19 cellular contexts compared by ENCODE assay signal in the genomic region with DNA sequence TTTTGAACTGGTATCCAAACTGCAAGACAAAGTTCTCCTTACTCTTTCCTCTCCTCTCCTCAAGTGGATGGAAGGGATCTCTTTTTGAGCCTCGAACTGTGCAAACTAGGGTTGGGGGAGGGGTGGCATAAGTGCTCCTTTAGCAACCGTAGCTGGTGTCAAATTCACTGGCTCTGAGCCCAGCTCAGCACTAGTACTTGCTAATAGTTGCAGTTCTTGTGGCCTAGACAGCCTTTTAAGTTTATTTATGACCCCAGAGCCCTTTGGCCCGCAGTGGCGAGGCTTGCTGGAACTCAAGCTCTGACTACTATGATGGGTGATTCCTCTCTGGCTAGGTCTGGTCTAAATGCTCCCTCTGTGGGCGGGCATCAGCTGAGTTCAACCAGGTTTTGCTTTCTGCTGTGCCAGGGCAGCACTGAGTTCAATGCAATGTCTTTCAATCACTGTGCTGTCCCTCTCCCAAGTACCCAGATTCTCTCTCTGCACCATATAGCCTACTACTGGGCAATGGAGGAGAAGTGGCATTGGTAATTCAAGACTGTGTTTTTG.
DNase-seq lines count a peak whose midpoint lies in the region; ATAC-seq and TF ChIP-seq lines count a peak whose summit lies in the region.
"Had no signal": no experiment of that assay in that cellular context is flagged by ENCODE, and none has a peak within 500 bp of the region (broad histone marks: within the 10 kb centered on the region; RNA-seq: fewer than 3 reads in every experiment).

No MANE protein-coding gene starts in this region.

- CTCF ChIA-PET in WTC11 (lab: Charles Lee) = no interaction called here
- CTCF ChIA-PET in activated CD4-positive, alpha-beta memory T cell treated with anti-CD3 and anti-CD28 coated beads for 36 hours (lab: Charles Lee) = no interaction called here

- no peaks in the 10 kb centered on the region for H3K36me3 ChIP-seq in left lung
- no peaks in the 10 kb centered on the region for H3K36me3 ChIP-seq in WERI-Rb-1
- H3K36me3 ChIP-seq: BLaER1, HAP-1 had no signal

- no peaks in the 10 kb centered on the region for H3K27me3 ChIP-seq in left lung
- H3K27me3 ChIP-seq in WERI-Rb-1 (ENCODE audit: insufficient read depth, low read depth, severe bottlenecking) = peaks cover 61% of the 10 kb centered on the region
- H3K27me3 ChIP-seq: BLaER1, body of pancreas had no signal

- H3K4me1 Mint-ChIP-seq in WTC11 = peaks cover 21% of the 10 kb centered on the region
- no peaks in the 10 kb centered on the region for H3K4me1 Mint-ChIP-seq in activated CD4-positive, alpha-beta memory T cell treated with anti-CD3 and anti-CD28 coated beads for 36 hours (ENCODE audit: low read depth)
- H3K4me1 Mint-ChIP-seq: stimulated activated naive B cell treated with anti-CD40 and anti-IgM and Interleukin-4, amounts not matched to agents 10 μg/mL and 1 μg/mL and 100 μg/mL, for 72 hours had no signal

- H3K27me3 Mint-ChIP-seq in WTC11 (ENCODE audit: low read depth) = no peaks in the 10 kb centered on the region
- no peaks in the 10 kb centered on the region for H3K27me3 Mint-ChIP-seq in activated CD4-positive, alpha-beta memory T cell treated with anti-CD3 and anti-CD28 coated beads for 36 hours
- H3K27me3 Mint-ChIP-seq: stimulated activated naive B cell treated with anti-CD40 and anti-IgM and Interleukin-4, amounts not matched to agents 10 μg/mL and 1 μg/mL and 100 μg/mL, for 72 hours had no signal

- peak; percentile 49 for DNase-seq in DMS153 (lab: John Stamatoyannopoulos, UW)
- peak; percentile 36 for DNase-seq in LHCN-M2 (ENCODE audit: low read depth)
- no peak for DNase-seq in WTC11 (ENCODE audit: low spot score)
- DNase-seq in left lung = peak in 1 of 2 donors; percentile 41
- no peak for DNase-seq in NCI-H2227 treated with DMSO at 0.1 percent for 48 hours (lab: John Stamatoyannopoulos, UW)
- no peak for DNase-seq in WERI-Rb-1
- DNase-seq in activated CD4-positive, alpha-beta memory T cell treated with anti-CD3 and anti-CD28 coated beads for 36 hours = no peak
- DNase-seq: activated CD8-positive, alpha-beta T cell treated with anti-CD3 and anti-CD28 coated beads, Interleukin-2, amount 10 ng/mL, durations not matched to agents 7 days and 5 days; activated effector memory CD4-positive, alpha-beta T cell treated with Interleukin-2 at 50 U/mL for 16 hours; body of pancreas; effector CD8-positive, alpha-beta T cell; glutamatergic neuron; stimulated activated CD4-positive, alpha-beta T cell treated with anti-CD3 and anti-CD28 coated beads, Interleukin-4, amount 100 ng/mL, for 4 hours; stimulated activated naive B cell treated with anti-CD40 and anti-IgM and Interleukin-4, amounts not matched to agents 10 μg/mL and 1 μg/mL and 100 μg/mL, for 72 hours had no signal

- H3K36me3 Mint-ChIP-seq in WTC11 = no peaks in the 10 kb centered on the region
- H3K36me3 Mint-ChIP-seq in activated CD4-positive, alpha-beta memory T cell treated with anti-CD3 and anti-CD28 coated beads for 36 hours = no peaks in the 10 kb centered on the region
- H3K36me3 Mint-ChIP-seq: stimulated activated naive B cell treated with anti-CD40 and anti-IgM and Interleukin-4, amounts not matched to agents 10 μg/mL and 1 μg/mL and 100 μg/mL, for 72 hours had no signal

- no peaks in the 10 kb centered on the region for H3K4me1 ChIP-seq in left lung
- H3K4me1 ChIP-seq: BLaER1, body of pancreas, HAP-1 had no signal

- H3K9me3 Mint-ChIP-seq in WTC11 = peaks cover 15% of the 10 kb centered on the region
- peaks cover 32% of the 10 kb centered on the region for H3K9me3 Mint-ChIP-seq in activated CD4-positive, alpha-beta memory T cell treated with anti-CD3 and anti-CD28 coated beads for 36 hours

- H3K9me3 ChIP-seq in left lung (peaks cover 0 to 7% of the 10 kb centered on the region in 2 donors), WERI-Rb-1 (ENCODE audit: severe bottlenecking) (no peaks in the 10 kb centered on the region)
- H3K9me3 ChIP-seq: BLaER1, body of pancreas, HAP-1 had no signal

- H3K27ac Mint-ChIP-seq in WTC11 = no peak overlapping the region
- H3K27ac Mint-ChIP-seq in activated CD4-positive, alpha-beta memory T cell treated with anti-CD3 and anti-CD28 coated beads for 36 hours = no peak overlapping the region
- H3K27ac Mint-ChIP-seq: activated CD8-positive, alpha-beta T cell treated with anti-CD3 and anti-CD28 coated beads, Interleukin-2, amount 10 ng/mL, durations not matched to agents 7 days and 5 days; stimulated activated naive B cell treated with anti-CD40 and anti-IgM and Interleukin-4, amounts not matched to agents 10 μg/mL and 1 μg/mL and 100 μg/mL, for 72 hours had no signal

- H3K27ac ChIP-seq in left lung (no peak overlapping the region), WERI-Rb-1 (no peak overlapping the region)
- H3K27ac ChIP-seq: BLaER1, body of pancreas, HL-60, RWPE1 had no signal

- intact Hi-C loops in left lung (cut with DNase I) = no loop called here
- intact Hi-C loops in activated CD4-positive, alpha-beta memory T cell treated with anti-CD3 and anti-CD28 coated beads for 36 hours (cut with micrococcal nuclease) = no loop called here

- ATAC-seq in WTC11 (peak; percentile 38), left lung (peak; percentile 70), GM18867 (IDR thresholded peaks at IDR 0.05; ENCODE audit: unreplicated experiment) (no peak)
- ATAC-seq: activated CD8-positive, alpha-beta T cell treated with anti-CD3 and anti-CD28 coated beads, Interleukin-2, amount 10 ng/mL, durations not matched to agents 7 days and 5 days; body of pancreas; stimulated activated naive B cell treated with anti-CD40 and anti-IgM and Interleukin-4, amounts not matched to agents 10 μg/mL and 1 μg/mL and 100 μg/mL, for 72 hours had no signal

- no peak overlapping the region for H3K4me3 Mint-ChIP-seq in WTC11
- H3K4me3 Mint-ChIP-seq in activated CD4-positive, alpha-beta memory T cell treated with anti-CD3 and anti-CD28 coated beads for 36 hours = no peak overlapping the region
- H3K4me3 Mint-ChIP-seq: activated CD8-positive, alpha-beta T cell treated with anti-CD3 and anti-CD28 coated beads, Interleukin-2, amount 10 ng/mL, durations not matched to agents 7 days and 5 days; stimulated activated naive B cell treated with anti-CD40 and anti-IgM and Interleukin-4, amounts not matched to agents 10 μg/mL and 1 μg/mL and 100 μg/mL, for 72 hours had no signal

- H3K4me3 ChIP-seq in left lung (no peak overlapping the region), WERI-Rb-1 (ENCODE audit: low read depth, low read length) (no peak overlapping the region)
- H3K4me3 ChIP-seq: BLaER1, body of pancreas, HAP-1 had no signal

- POLR2A ChIA-PET in WTC11 (lab: Charles Lee) = no interaction called here
- POLR2A ChIA-PET in activated CD4-positive, alpha-beta memory T cell treated with anti-CD3 and anti-CD28 coated beads for 36 hours (lab: Charles Lee) = no interaction called here

- no peak for TF ChIP-seq CTCF in WTC11 (IDR thresholded peaks at IDR 0.05)
- TF ChIP-seq CTCF in left lung (IDR thresholded peaks at IDR 0.05) = no peak
- no peak for TF ChIP-seq CTCF in WERI-Rb-1 (IDR thresholded peaks at IDR 0.05; ENCODE audit: low read depth, low read length)

TF ChIP-seq in WTC11, 78 proteins besides CTCF, POLR2A, EP300 and RAD21 (continues in another document):
- no peak for TF ChIP-seq JAZF1 (CRISPR knock-in tag; IDR thresholded peaks at IDR 0.05)
- TF ChIP-seq GRHL2 (CRISPR knock-in tag; IDR thresholded peaks at IDR 0.05; ENCODE audit: insufficient replicate concordance, severe bottlenecking) = no peak
- TF ChIP-seq SOX15 (CRISPR knock-in tag; IDR thresholded peaks at IDR 0.05) = no peak
- no peak for TF ChIP-seq ZNF423 (CRISPR knock-in tag; IDR thresholded peaks at IDR 0.05)
- TF ChIP-seq IRF2 (CRISPR knock-in tag; IDR thresholded peaks at IDR 0.05; ENCODE audit: borderline replicate concordance, low read depth) = no peak
- TF ChIP-seq, protein P1, sequence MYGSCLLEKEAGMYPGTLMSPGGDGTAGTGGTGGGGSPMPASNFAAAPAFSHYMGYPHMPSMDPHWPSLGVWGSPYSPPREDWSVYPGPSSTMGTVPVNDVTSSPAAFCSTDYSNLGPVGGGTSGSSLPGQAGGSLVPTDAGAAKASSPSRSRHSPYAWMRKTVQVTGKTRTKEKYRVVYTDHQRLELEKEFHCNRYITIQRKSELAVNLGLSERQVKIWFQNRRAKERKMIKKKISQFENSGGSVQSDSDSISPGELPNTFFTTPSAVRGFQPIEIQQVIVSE (CRISPR knock-in tag; IDR thresholded peaks at IDR 0.05; ENCODE audit: borderline replicate concordance) = no peak
- TF ChIP-seq, protein P2, sequence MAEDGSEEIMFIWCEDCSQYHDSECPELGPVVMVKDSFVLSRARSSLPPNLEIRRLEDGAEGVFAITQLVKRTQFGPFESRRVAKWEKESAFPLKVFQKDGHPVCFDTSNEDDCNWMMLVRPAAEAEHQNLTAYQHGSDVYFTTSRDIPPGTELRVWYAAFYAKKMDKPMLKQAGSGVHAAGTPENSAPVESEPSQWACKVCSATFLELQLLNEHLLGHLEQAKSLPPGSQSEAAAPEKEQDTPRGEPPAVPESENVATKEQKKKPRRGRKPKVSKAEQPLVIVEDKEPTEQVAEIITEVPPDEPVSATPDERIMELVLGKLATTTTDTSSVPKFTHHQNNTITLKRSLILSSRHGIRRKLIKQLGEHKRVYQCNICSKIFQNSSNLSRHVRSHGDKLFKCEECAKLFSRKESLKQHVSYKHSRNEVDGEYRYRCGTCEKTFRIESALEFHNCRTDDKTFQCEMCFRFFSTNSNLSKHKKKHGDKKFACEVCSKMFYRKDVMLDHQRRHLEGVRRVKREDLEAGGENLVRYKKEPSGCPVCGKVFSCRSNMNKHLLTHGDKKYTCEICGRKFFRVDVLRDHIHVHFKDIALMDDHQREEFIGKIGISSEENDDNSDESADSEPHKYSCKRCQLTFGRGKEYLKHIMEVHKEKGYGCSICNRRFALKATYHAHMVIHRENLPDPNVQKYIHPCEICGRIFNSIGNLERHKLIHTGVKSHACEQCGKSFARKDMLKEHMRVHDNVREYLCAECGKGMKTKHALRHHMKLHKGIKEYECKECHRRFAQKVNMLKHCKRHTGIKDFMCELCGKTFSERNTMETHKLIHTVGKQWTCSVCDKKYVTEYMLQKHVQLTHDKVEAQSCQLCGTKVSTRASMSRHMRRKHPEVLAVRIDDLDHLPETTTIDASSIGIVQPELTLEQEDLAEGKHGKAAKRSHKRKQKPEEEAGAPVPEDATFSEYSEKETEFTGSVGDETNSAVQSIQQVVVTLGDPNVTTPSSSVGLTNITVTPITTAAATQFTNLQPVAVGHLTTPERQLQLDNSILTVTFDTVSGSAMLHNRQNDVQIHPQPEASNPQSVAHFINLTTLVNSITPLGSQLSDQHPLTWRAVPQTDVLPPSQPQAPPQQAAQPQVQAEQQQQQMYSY (CRISPR knock-in tag; IDR thresholded peaks at IDR 0.05) = no peak

Comparison
In these comparisons a context has a peak if more than half of its experiments do, and no peak if none do; other contexts are left out.
1. DNase-seq: peak in DMS153 (single experiment) and LHCN-M2 (single experiment); none in WTC11 (single experiment), NCI-H2227 treated with DMSO at 0.1 percent for 48 hours (single experiment), WERI-Rb-1 (single experiment) and activated CD4-positive, alpha-beta memory T cell treated with anti-CD3 and anti-CD28 coated beads for 36 hours (single experiment).